In genomic region chr6:31402324-31403282, GRCh38 we compare ENCODE assay signal across 8 cellular contexts. TPM values are rescaled to one million over a fixed set of nuclear protein-coding genes. Genes with fewer than 3 reads are reported as not detected.
DNase-seq lines count a peak whose midpoint lies in the region; ATAC-seq and TF ChIP-seq lines count a peak whose summit lies in the region.

No MANE protein-coding gene starts in this region.

- CTCF ChIA-PET in GM10248 (lab: Yijun Ruan, JAX): interaction anchor here (1.0 to 2.8 kb wide), 5 partner anchors 21 to 196 kb away, joined by 3 to 15 read pairs (median 4); no protein-coding TSS in a partner anchor

- peak overlapping the region; percentile 56 for H3K27ac ChIP-seq in thymus (ENCODE audit: low read depth)

- H3K4me3 ChIP-seq in choroid plexus epithelial cell (ENCODE audit: low read depth, low read length) (peak overlapping the region; percentile 89), thymus (ENCODE audit: low read length) (peak overlapping the region; percentile 62)

- H3K27ac Mint-ChIP-seq in T-helper 17 cell: peak overlapping the region; percentile 97
- peak overlapping the region; percentile 96 for H3K27ac Mint-ChIP-seq in mesothelial cell of epicardium

- 6% methylated on average over 27 of the region's 27 CpGs for WGBS in thymus

- ATAC-seq in HG02840 (IDR thresholded peaks at IDR 0.05; ENCODE audit: low FRiP score, unreplicated experiment): peak; percentile 3
- ATAC-seq in T-helper 17 cell: peak; percentile 53

- POLR2A ChIA-PET in GM10248 (lab: Yijun Ruan, JAX): interaction anchor here (1.0 kb wide), 1 partner anchor 68 kb away, joined by 3 read pairs; no protein-coding TSS in a partner anchor

- H3K36me3 Mint-ChIP-seq in T-helper 17 cell (ENCODE audit: low read depth) (no peaks in the 10 kb centered on the region), mesothelial cell of epicardium (peaks cover 2% of the 10 kb centered on the region)

- no peaks in the 10 kb centered on the region for H3K4me1 ChIP-seq in thymus (ENCODE audit: control insufficient read depth, insufficient read depth, low read length)

- H3K36me3 ChIP-seq in thymus (ENCODE audit: control insufficient read depth, insufficient read depth): no peaks in the 10 kb centered on the region

- H3K9me3 Mint-ChIP-seq in mesothelial cell of epicardium: peaks cover 5% of the 10 kb centered on the region

- no peak for TF ChIP-seq CTCF in GM10248 (IDR thresholded peaks at IDR 0.05; ENCODE audit: control extremely low read depth, extremely low read depth, low read depth, missing control alignments)
- no peak for TF ChIP-seq CTCF in choroid plexus epithelial cell (conservative IDR thresholded peaks at IDR 0.05; ENCODE audit: low read depth, low read length)
- TF ChIP-seq CTCF in mesothelial cell of epicardium (IDR thresholded peaks at IDR 0.05; ENCODE audit: unreplicated experiment): no peak

- no peaks in the 10 kb centered on the region for H3K9me3 ChIP-seq in T-helper 17 cell (ENCODE audit: control insufficient read depth, low read length, poor library complexity, severe bottlenecking)
- no peaks in the 10 kb centered on the region for H3K9me3 ChIP-seq in thymus (ENCODE audit: control insufficient read depth)

- H3K27me3 Mint-ChIP-seq in T-helper 17 cell: no peaks in the 10 kb centered on the region
- H3K27me3 Mint-ChIP-seq in mesothelial cell of epicardium (ENCODE audit: low read depth): peaks cover 4% of the 10 kb centered on the region

- no peaks in the 10 kb centered on the region for H3K27me3 ChIP-seq in thymus (ENCODE audit: control insufficient read depth, insufficient read depth)

- peaks cover 66% of the 10 kb centered on the region for H3K4me1 Mint-ChIP-seq in T-helper 17 cell
- H3K4me1 Mint-ChIP-seq in mesothelial cell of epicardium: peaks cover 39% of the 10 kb centered on the region

- DNase-seq in GM10248 (ENCODE audit: extremely low spot score) (peak; percentile 23), T-helper 17 cell (peak in 1 of 3 donors; percentile 17), choroid plexus epithelial cell (ENCODE audit: low read depth) (peak; percentile 35), mesothelial cell of epicardium (ENCODE audit: low spot score in 2 of 2, unreplicated experiment in 2 of 2) (no peak), DMS79 treated with DMSO at 0.1 percent for 48 hours (lab: John Stamatoyannopoulos, UW) (no peak), NCI-H1048 (lab: John Stamatoyannopoulos, UW) (no peak)

- H3K4me3 Mint-ChIP-seq in T-helper 17 cell (peak overlapping the region; percentile 91), mesothelial cell of epicardium (peak overlapping the region; percentile 92)

RNA-seq across cellular contexts. Expression of gene MICA, which starts 0.8 kb away (rescaled TPM):
- total RNA-seq in T-helper 17 cell (10 to 100 TPM; 11.2 to 11.5 TPM), mesothelial cell of epicardium (14.1 to 16.1 TPM (median 15.5 TPM) in 3 replicates)
- 9.4 TPM for polyA plus RNA-seq in thymus

RNA-seq across cellular contexts. Expression of gene HLA-B, which starts 45.6 kb away (rescaled TPM):
- 1,000 to 10,000 TPM; 7,013 to 7,159 TPM for total RNA-seq in T-helper 17 cell
- 43.9 to 47.7 TPM (median 46.6 TPM) in 3 replicates for total RNA-seq in mesothelial cell of epicardium
- polyA plus RNA-seq in thymus: 2,173 TPM

Comparison
In these comparisons a context has a peak if more than half of its experiments do, and no peak if none do; other contexts are left out.
1. DNase-seq: peak in GM10248 (single experiment) and choroid plexus epithelial cell (single experiment); none in mesothelial cell of epicardium (0 of 2), DMS79 treated with DMSO at 0.1 percent for 48 hours (single experiment) and NCI-H1048 (single experiment).
2. RNA of gene HLA-B, which starts 45.6 kb away (total RNA-seq): 7,013 to 7,159 TPM in T-helper 17 cell; 43.9 to 47.7 TPM in mesothelial cell of epicardium; every median in the first group is over 100 times any median in the second.